Comparison of ENCODE assay signal across 25 cellular contexts in genomic region chr13:80151016-80151415, GRCh38.
"Had no signal": no experiment of that assay in that cellular context is flagged by ENCODE, and none has a peak within 500 bp of the region (broad histone marks: within the 10 kb centered on the region; RNA-seq: fewer than 3 reads in every experiment).

No MANE protein-coding gene starts in this region.

- H3K4me2 ChIP-seq: smooth muscle cell had no signal

- H3K27me3 ChIP-seq: ascending aorta, sigmoid colon, upper lobe of left lung had no signal

- DNase-seq: activated B cell treated with CpG ODN at 0.5 μM for 24 hours; activated CD4-positive, alpha-beta T cell treated with anti-CD3 and anti-CD28 coated beads for 36 hours; activated CD4-positive, alpha-beta T cell treated with anti-CD3 and anti-CD28 coated beads, Interleukin-2, amount 50 U/mL, for 4 hours; activated CD8-positive, alpha-beta memory T cell treated with anti-CD3 and anti-CD28 coated beads for 24 hours; activated CD8-positive, alpha-beta memory T cell treated with anti-CD3 and anti-CD28 coated beads, Interleukin-2, amount 50 U/mL, for 4 hours; activated T-cell treated with anti-CD3 and anti-CD28 coated beads, Interleukin-2, amount 50 U/mL, for 24 hours; cerebellar nuclear complex; glutamatergic neuron; hippocampal formation; left cardiac atrium; mesenchymal stem cell; nephron progenitor cell; sigmoid colon; stimulated activated CD4-positive, alpha-beta T cell treated with anti-CD3 and anti-CD28 coated beads, Interleukin-15, amount 100 ng/mL, for 24 hours; stimulated activated naive CD4-positive, alpha-beta T cell treated with Interleukin-2 at 50 U/mL for 16 hours; T1000; upper lobe of left lung had no signal

- H2AFZ ChIP-seq: parathyroid adenoma had no signal

- H3K9me3 Mint-ChIP-seq: activated B cell treated with CpG ODN at 0.5 μM for 24 hours; activated T-cell treated with anti-CD3 and anti-CD28 coated beads, Interleukin-2, amount 50 U/mL, for 24 hours; T-helper 1 cell treated with Interleukin-12 subunit alpha and Interleukin-12 subunit beta and Interleukin-4 antibody, amounts not matched to agents 30 μg/mL and 1 μg/mL, for 36 hours had no signal

- H3K4me1 Mint-ChIP-seq: activated B cell treated with CpG ODN at 0.5 μM for 24 hours; activated CD4-positive, alpha-beta T cell treated with anti-CD3 and anti-CD28 coated beads for 36 hours; activated T-helper 17 cell treated with anti-CD3 and anti-CD28 coated beads, Interleukin-2, amount 50 U/mL, for 72 hours had no signal

- H3K36me3 Mint-ChIP-seq: activated naive CD4-positive, alpha-beta T cell treated with anti-CD3 and anti-CD28 coated beads, Interleukin-2, amount 50 U/mL, for 72 hours had no signal

- H3K27ac Mint-ChIP-seq: activated B cell treated with CpG ODN at 0.5 μM for 24 hours; activated CD4-positive, alpha-beta T cell treated with anti-CD3 and anti-CD28 coated beads for 36 hours; activated naive CD4-positive, alpha-beta T cell treated with anti-CD3 and anti-CD28 coated beads, Interleukin-2, amount 50 U/mL, for 72 hours; activated T-cell treated with anti-CD3 and anti-CD28 coated beads, Interleukin-2, amount 50 U/mL, for 24 hours; activated T-helper 17 cell treated with anti-CD3 and anti-CD28 coated beads, Interleukin-2, amount 50 U/mL, for 72 hours; nephron progenitor cell; T-helper 1 cell treated with Interleukin-12 subunit alpha and Interleukin-12 subunit beta and Interleukin-4 antibody, amounts not matched to agents 30 μg/mL and 1 μg/mL, for 36 hours had no signal

- H3K9ac ChIP-seq: parathyroid adenoma had no signal

- H3K79me2 ChIP-seq: parathyroid adenoma had no signal

- H3K27me3 Mint-ChIP-seq: activated B cell treated with CpG ODN at 0.5 μM for 24 hours; activated CD4-positive, alpha-beta T cell treated with anti-CD3 and anti-CD28 coated beads for 36 hours; activated T-cell treated with anti-CD3 and anti-CD28 coated beads, Interleukin-2, amount 50 U/mL, for 24 hours; activated T-helper 17 cell treated with anti-CD3 and anti-CD28 coated beads, Interleukin-2, amount 50 U/mL, for 72 hours had no signal

- H3K36me3 ChIP-seq: ascending aorta, sigmoid colon, thoracic aorta, upper lobe of left lung had no signal

- H3K27ac ChIP-seq: ascending aorta, coronary artery, parathyroid adenoma, sigmoid colon, thoracic aorta, upper lobe of left lung had no signal

- H3K4me3 Mint-ChIP-seq: activated B cell treated with CpG ODN at 0.5 μM for 24 hours; activated CD4-positive, alpha-beta T cell treated with anti-CD3 and anti-CD28 coated beads for 36 hours; activated T-cell treated with anti-CD3 and anti-CD28 coated beads, Interleukin-2, amount 50 U/mL, for 24 hours; activated T-helper 17 cell treated with anti-CD3 and anti-CD28 coated beads, Interleukin-2, amount 50 U/mL, for 72 hours; nephron progenitor cell; T-helper 1 cell treated with Interleukin-12 subunit alpha and Interleukin-12 subunit beta and Interleukin-4 antibody, amounts not matched to agents 30 μg/mL and 1 μg/mL, for 36 hours had no signal

- H3K4me3 ChIP-seq: ascending aorta, coronary artery, sigmoid colon, smooth muscle cell, thoracic aorta, upper lobe of left lung had no signal

- H3K9me3 ChIP-seq: ascending aorta, sigmoid colon, thoracic aorta, upper lobe of left lung had no signal

- H3K4me1 ChIP-seq: ascending aorta, parathyroid adenoma, sigmoid colon, upper lobe of left lung had no signal
